ENCODE assay signal across 1 cellular context in genomic region chr20:53905019-53905847, GRCh38.
TF ChIP-seq lines count a peak whose summit lies in the region.

No MANE protein-coding gene starts in this region.

TF ChIP-seq in K562, 482 proteins besides CTCF, POLR2A, EP300 and RAD21 (continued from another document):
- 0 out of 4 replicates have a peak, but pooled peaks of 1 of the 2 experiments have one; percentile 63 for TF ChIP-seq BCLAF1 (IDR thresholded peaks at IDR 0.05; ENCODE audit: borderline replicate concordance in 1 of 2, control insufficient read depth in 1 of 2, low read depth in 2 of 2, low read length in 1 of 2)
